ENCODE assay signal across 10 cellular contexts in genomic region chr18:57846258-57846657, GRCh38. TPM values are rescaled to one million over a fixed set of nuclear protein-coding genes. Genes with fewer than 3 reads are reported as not detected.
DNase-seq lines count a peak whose midpoint lies in the region; TF ChIP-seq lines count a peak whose summit lies in the region.
"Had no signal": no experiment of that assay in that cellular context is flagged by ENCODE, and none has a peak within 500 bp of the region (broad histone marks: within the 10 kb centered on the region; RNA-seq: fewer than 3 reads in every experiment).

No MANE protein-coding gene starts in this region.

- H3K4me3 ChIP-seq in BE2C (ENCODE audit: low read depth, low read length): no peak overlapping the region
- no peak overlapping the region for H3K4me3 ChIP-seq in mammary epithelial cell (replicated peaks in 1 of 3; ENCODE audit: insufficient read depth in 1 of 3, low read depth in 2 of 3, low read length in 3 of 3)
- no peak overlapping the region for H3K4me3 ChIP-seq in mesendoderm (ENCODE audit: low read length)
- H3K4me3 ChIP-seq in tibial nerve: no peak overlapping the region

- no peak overlapping the region for H3K27ac ChIP-seq in mammary epithelial cell (ENCODE audit: insufficient read depth, low read depth, low read length)
- H3K27ac ChIP-seq in mesendoderm (ENCODE audit: low read depth, low read length): no peak overlapping the region
- H3K27ac ChIP-seq in tibial nerve: no peak overlapping the region

- intact Hi-C loops in mammary epithelial cell (cut with micrococcal nuclease): loop anchor here (5.0 kb wide), 1 partner anchor 44 kb away; the partner anchor contains the start of gene ATP8B1

- no peak overlapping the region for H3K27ac Mint-ChIP-seq in activated naive CD4-positive, alpha-beta T cell treated with anti-CD3 and anti-CD28 coated beads, Interleukin-2, amount 10 ng/mL, durations not matched to agents 7 days and 5 days

- peaks cover 6% of the 10 kb centered on the region for H3K4me1 Mint-ChIP-seq in activated naive CD4-positive, alpha-beta T cell treated with anti-CD3 and anti-CD28 coated beads, Interleukin-2, amount 10 ng/mL, durations not matched to agents 7 days and 5 days

- no peak overlapping the region for H3K18ac ChIP-seq in mesendoderm (ENCODE audit: low read length)

- no peaks in the 10 kb centered on the region for H3K4me1 ChIP-seq in BE2C
- H3K4me1 ChIP-seq in mammary epithelial cell (ENCODE audit: insufficient read depth, low read length): peaks cover 13% of the 10 kb centered on the region
- H3K4me1 ChIP-seq in mesendoderm (ENCODE audit: control insufficient read depth, low read depth, low read length): no peaks in the 10 kb centered on the region
- no peaks in the 10 kb centered on the region for H3K4me1 ChIP-seq in tibial nerve

- BruUV-seq in mammary epithelial cell (replicated peaks; lab: Mats Ljungman, UMichigan): no TSS peak

- no peak overlapping the region for H3K56ac ChIP-seq in mesendoderm (ENCODE audit: low read length)

- H3K36me3 Mint-ChIP-seq in activated naive CD4-positive, alpha-beta T cell treated with anti-CD3 and anti-CD28 coated beads, Interleukin-2, amount 10 ng/mL, durations not matched to agents 7 days and 5 days: no peaks in the 10 kb centered on the region

- dilution Hi-C loops in mammary epithelial cell (cut with HindIII; ENCODE audit: low sequenced_read_pairs): no loop called here

- CTCF ChIA-PET in mammary epithelial cell (lab: Charles Lee; ENCODE audit: low non-redundant PET): no interaction called here
- CTCF ChIA-PET in activated naive CD4-positive, alpha-beta T cell treated with anti-CD3 and anti-CD28 coated beads, Interleukin-2, amount 10 ng/mL, durations not matched to agents 7 days and 5 days (lab: Charles Lee): no interaction called here

- H3K4me3 Mint-ChIP-seq in activated naive CD4-positive, alpha-beta T cell treated with anti-CD3 and anti-CD28 coated beads, Interleukin-2, amount 10 ng/mL, durations not matched to agents 7 days and 5 days: no peak overlapping the region

- no peaks in the 10 kb centered on the region for H4K20me1 ChIP-seq in mammary epithelial cell (ENCODE audit: insufficient read depth, low read length)

- no peaks in the 10 kb centered on the region for H3K36me3 ChIP-seq in BE2C
- H3K36me3 ChIP-seq in mammary epithelial cell (ENCODE audit: insufficient read depth, low read length): no peaks in the 10 kb centered on the region
- H3K36me3 ChIP-seq in mesendoderm (ENCODE audit: control insufficient read depth, insufficient read depth, low read length): no peaks in the 10 kb centered on the region
- H3K36me3 ChIP-seq in tibial nerve: no peaks in the 10 kb centered on the region

- no peak overlapping the region for H4K5ac ChIP-seq in mesendoderm (ENCODE audit: low read length)

- H3K9ac ChIP-seq in mammary epithelial cell (ENCODE audit: insufficient read depth, low read length) (no peak overlapping the region), mesendoderm (ENCODE audit: low read length) (no peak overlapping the region)

- DNase-seq in BE2C: peak; percentile 13
- DNase-seq in NCI-H146 treated with DMSO at 0.1 percent for 48 hours (lab: John Stamatoyannopoulos, UW; ENCODE audit: unreplicated experiment): peak; percentile 89
- peak; percentile 33 for DNase-seq in mammary epithelial cell
- DNase-seq in mesendoderm: peak; percentile 90
- DNase-seq in activated naive CD4-positive, alpha-beta T cell treated with anti-CD3 and anti-CD28 coated beads, Interleukin-2, amount 10 ng/mL, durations not matched to agents 7 days and 5 days: no peak
- no peak for DNase-seq in tibial nerve (ENCODE audit: low spot score in 2 of 2)
- DNase-seq in SKM-1 treated with dmso at 0.1 percent for 144 hours (lab: John Stamatoyannopoulos, UW; ENCODE audit: unreplicated experiment): no peak
- DNase-seq in activated CD4-positive, CD25-positive, alpha-beta regulatory T cell (lab: John Stamatoyannopoulos, UW): no peak
- DNase-seq: activated naive CD4-positive, alpha-beta T cell treated with anti-CD3 and anti-CD28 coated beads, Interleukin-2, amount 50 U/mL, for 16 hours; NCI-H1436 had no signal

- no peak overlapping the region for H4K8ac ChIP-seq in mesendoderm (ENCODE audit: low read depth, low read length)

- H2BK120ac ChIP-seq in mesendoderm (ENCODE audit: low read depth, low read length): no peak overlapping the region

- in situ Hi-C loops in mammary epithelial cell (cut with MboI; ENCODE audit: low sequenced_read_pairs in 2 of 2): no loop called here

- no peaks in the 10 kb centered on the region for H3K27me3 ChIP-seq in BE2C
- no peaks in the 10 kb centered on the region for H3K27me3 ChIP-seq in mammary epithelial cell (ENCODE audit: insufficient read depth, low read length)
- no peaks in the 10 kb centered on the region for H3K27me3 ChIP-seq in mesendoderm (ENCODE audit: insufficient read depth, low read length, poor library complexity)
- H3K27me3 ChIP-seq in tibial nerve: no peaks in the 10 kb centered on the region

- no peak overlapping the region for H2AFZ ChIP-seq in mammary epithelial cell (ENCODE audit: low read depth, low read length)

- no peaks in the 10 kb centered on the region for H3K9me3 ChIP-seq in BE2C
- H3K9me3 ChIP-seq in mammary epithelial cell (replicated peaks; ENCODE audit: insufficient read depth, low read length): peaks cover 3% of the 10 kb centered on the region
- H3K9me3 ChIP-seq in tibial nerve: peaks cover 0 to 7% (median 0%) of the 10 kb centered on the region in 4 donors

- peaks cover 12% of the 10 kb centered on the region for H3K27me3 Mint-ChIP-seq in activated naive CD4-positive, alpha-beta T cell treated with anti-CD3 and anti-CD28 coated beads, Interleukin-2, amount 10 ng/mL, durations not matched to agents 7 days and 5 days

- H2AK5ac ChIP-seq in mesendoderm (ENCODE audit: low read length): no peak overlapping the region

- no peaks in the 10 kb centered on the region for H3K79me2 ChIP-seq in mammary epithelial cell (ENCODE audit: insufficient read depth, low read length)
- H3K79me2 ChIP-seq in mesendoderm (ENCODE audit: control insufficient read depth, insufficient read depth, low read length): no peaks in the 10 kb centered on the region

- no peak overlapping the region for H3K23ac ChIP-seq in mesendoderm (ENCODE audit: low read length)

- H3K79me1 ChIP-seq in mesendoderm (ENCODE audit: low read length): no peaks in the 10 kb centered on the region

- no peak overlapping the region for H3K4ac ChIP-seq in mesendoderm (ENCODE audit: low read depth, low read length)

- no peak for TF ChIP-seq EP300 in tibial nerve (IDR thresholded peaks at IDR 0.05)

- no peak for TF ChIP-seq POLR2A in tibial nerve (IDR thresholded peaks at IDR 0.05)

- H2BK15ac ChIP-seq in mesendoderm (replicated peaks; ENCODE audit: low read depth): no peak overlapping the region

- H3K9me3 Mint-ChIP-seq in activated naive CD4-positive, alpha-beta T cell treated with anti-CD3 and anti-CD28 coated beads, Interleukin-2, amount 10 ng/mL, durations not matched to agents 7 days and 5 days: no peaks in the 10 kb centered on the region

- 0% methylated on average over 1 of the region's 1 CpG for WGBS in mammary epithelial cell (ENCODE audit: low coverage, missing lambda C conversion rate)
- no CpG with 5 or more reads among the region's 1 CpG for WGBS in mesendoderm (ENCODE audit: extremely low coverage, insufficient coverage, low lambda C conversion rate)
- 27 to 33% methylated on average over 1 of the region's 1 CpG for WGBS in tibial nerve, 2 donors

- no peak for TF ChIP-seq CTCF in BE2C (IDR thresholded peaks at IDR 0.05; ENCODE audit: low read depth, low read length)
- no peak for TF ChIP-seq CTCF in mammary epithelial cell (conservative IDR thresholded peaks at IDR 0.05 in 1 of 2, IDR thresholded peaks at IDR 0.05 in 1 of 2; ENCODE audit: extremely low read depth in 1 of 2, insufficient read depth in 1 of 2, low read depth in 1 of 2, low read length in 2 of 2)
- TF ChIP-seq CTCF in tibial nerve (IDR thresholded peaks at IDR 0.05): no peak

- H3K4me2 ChIP-seq in mammary epithelial cell (ENCODE audit: insufficient read depth, low read depth, low read length) (peak overlapping the region; percentile 12), mesendoderm (ENCODE audit: low read length) (no peak overlapping the region)

- H2BK5ac ChIP-seq in mesendoderm (ENCODE audit: low read length): no peak overlapping the region

RNA-seq across cellular contexts. Expression of gene ATP8B1, which starts 43.1 kb away (rescaled TPM):
- 0.15 TPM for polyA plus RNA-seq in BE2C (2012; ENCODE audit: insufficient read depth, insufficient read length, low read depth)
- 10 to 100 TPM; 12.7 to 15.0 TPM for total RNA-seq in mammary epithelial cell
- 6.8 TPM for polyA plus RNA-seq in mammary epithelial cell
- 18.6 TPM for polyA minus RNA-seq in mammary epithelial cell
- polyA plus RNA-seq in mesendoderm (2013, experiment 1 of 2): 2.4 TPM
- 2.4 TPM for polyA plus RNA-seq in mesendoderm (2013, experiment 2 of 2)
- 10 to 100 TPM in 3 of 4 donors, 1 to 10 TPM in 1; 8.0 to 25.8 (median 12.4) TPM for total RNA-seq in tibial nerve

Comparison
In these comparisons a context has a peak if more than half of its experiments do, and no peak if none do; other contexts are left out.
1. DNase-seq: peak in BE2C (single experiment), NCI-H146 treated with DMSO at 0.1 percent for 48 hours (single experiment), mammary epithelial cell (single experiment) and mesendoderm (single experiment); none in activated naive CD4-positive, alpha-beta T cell treated with anti-CD3 and anti-CD28 coated beads, Interleukin-2, amount 10 ng/mL, durations not matched to agents 7 days and 5 days (single experiment), tibial nerve (0 of 2), SKM-1 treated with dmso at 0.1 percent for 144 hours (single experiment) and activated CD4-positive, CD25-positive, alpha-beta regulatory T cell (0 of 4).